In the genomic region with DNA sequence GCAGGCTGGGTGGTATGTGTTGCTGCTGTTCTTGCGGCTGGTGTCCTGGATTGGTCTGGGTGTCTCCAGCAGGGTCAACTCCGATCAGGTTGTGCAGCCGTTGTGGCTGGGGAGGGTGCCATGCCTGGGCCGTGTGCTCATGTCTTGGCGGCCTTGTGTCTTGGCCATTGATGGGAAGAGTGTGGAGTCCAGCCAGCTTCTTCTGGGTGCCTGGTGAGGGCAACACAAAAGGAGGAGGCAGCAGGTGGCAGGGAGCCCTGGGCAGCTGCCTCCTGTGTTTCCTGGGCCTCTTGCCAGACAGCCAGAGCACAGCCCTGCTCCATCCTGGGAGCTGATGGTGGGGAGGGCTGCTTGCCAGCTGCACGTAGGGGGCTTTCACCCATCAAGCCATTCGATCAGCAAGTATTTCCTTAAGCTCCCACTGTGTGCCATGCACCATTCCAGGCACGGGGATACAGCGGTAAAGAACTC, we compare ENCODE assay signal across 1 cellular context.
TF ChIP-seq lines count a peak whose summit lies in the region.

No MANE protein-coding gene starts in this region.

TF ChIP-seq in H1, 55 proteins besides CTCF, POLR2A, EP300 and RAD21:
- TF ChIP-seq, protein P1, sequence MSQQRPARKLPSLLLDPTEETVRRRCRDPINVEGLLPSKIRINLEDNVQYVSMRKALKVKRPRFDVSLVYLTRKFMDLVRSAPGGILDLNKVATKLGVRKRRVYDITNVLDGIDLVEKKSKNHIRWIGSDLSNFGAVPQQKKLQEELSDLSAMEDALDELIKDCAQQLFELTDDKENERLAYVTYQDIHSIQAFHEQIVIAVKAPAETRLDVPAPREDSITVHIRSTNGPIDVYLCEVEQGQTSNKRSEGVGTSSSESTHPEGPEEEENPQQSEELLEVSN (IDR thresholded peaks at IDR 0.05), result 0 out of 2 replicates have a peak, but pooled peaks have one; percentile 17
- no peak; the same call in none of the 2 replicates for TF ChIP-seq POLR2AphosphoS5 (IDR thresholded peaks at IDR 0.05; ENCODE audit: low read depth, low read length)
